ENCODE assay signal across 25 cellular contexts in the genomic region with DNA sequence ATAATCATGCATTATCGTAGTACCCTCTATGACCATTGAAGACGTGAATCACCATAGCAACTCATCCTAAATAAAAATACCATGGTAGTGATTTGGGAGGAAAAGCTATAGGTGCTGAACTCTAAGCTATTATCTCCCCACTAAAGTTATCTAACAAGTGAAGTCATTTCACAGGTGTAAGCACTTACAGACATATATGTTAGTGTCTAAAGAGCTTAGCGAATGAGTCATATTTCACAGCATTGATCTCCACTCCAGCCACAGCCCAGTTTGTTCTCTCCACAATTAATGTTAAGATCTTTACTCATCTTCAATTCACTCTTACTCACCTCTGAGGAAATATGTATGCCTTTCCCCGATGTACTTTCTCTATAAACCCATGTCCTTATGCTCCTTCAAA. TPM values are rescaled to one million over a fixed set of nuclear protein-coding genes. Genes with fewer than 3 reads are reported as not detected.
A peak's percentile ranks its signal among the peaks of the same experiment; 100 is the strongest.
DNase-seq lines count a peak whose midpoint lies in the region; ATAC-seq, FAIRE-seq and TF ChIP-seq lines count a peak whose summit lies in the region.
"Had no signal": no experiment of that assay in that cellular context is flagged by ENCODE, and none has a peak within 500 bp of the region (broad histone marks: within the 10 kb centered on the region; RNA-seq: fewer than 3 reads in every experiment).

No MANE protein-coding gene starts in this region.

- DNase-seq in DMS53 (lab: John Stamatoyannopoulos, UW): peak; percentile 8
- no peak for DNase-seq in DMS53 treated with DMSO at 0.1 percent for 48 hours (lab: John Stamatoyannopoulos, UW; ENCODE audit: unreplicated experiment)
- peak; percentile 0 for DNase-seq in SW480 (ENCODE audit: low spot score)
- peak; percentile 22 for DNase-seq in epithelial cell of prostate (ENCODE audit: low read depth, low spot score)
- DNase-seq in mucosa of descending colon: no peak
- DNase-seq in kidney: no peak
- no peak for DNase-seq in sigmoid colon
- DNase-seq in activated T-cell treated with anti-CD3 and anti-CD28 coated beads, Interleukin-2, amount 50 U/mL, for 24 hours: no peak
- DNase-seq: BE2C; CD8-positive, alpha-beta memory T cell; DMS 273 treated with DMSO at 0.1 percent for 48 hours; DND-41; GM23248; H7; Kasumi-1; NCI-H1105 treated with DMSO at 0.1 percent for 48 hours; NCI-H146; NCI-H1930; NCI-H2107; NCI-H774; Right ventricle myocardium superior had no signal

- no peak for TF ChIP-seq CTCF in mucosa of descending colon (IDR thresholded peaks at IDR 0.05)
- TF ChIP-seq CTCF in kidney (IDR thresholded peaks at IDR 0.05; ENCODE audit: borderline replicate concordance, extremely low read depth, insufficient read depth): no peak
- TF ChIP-seq CTCF in sigmoid colon (IDR thresholded peaks at IDR 0.05): no peak

- H3K27ac ChIP-seq in epithelial cell of prostate: no peak overlapping the region
- no peak overlapping the region for H3K27ac ChIP-seq in kidney (ENCODE audit: low read depth in 2 of 2, low read length in 2 of 2)
- no peak overlapping the region for H3K27ac ChIP-seq in sigmoid colon
- H3K27ac ChIP-seq: 22Rv1, GM23248, SJSA1 had no signal

- no peak overlapping the region for H3K27ac Mint-ChIP-seq in activated T-cell treated with anti-CD3 and anti-CD28 coated beads, Interleukin-2, amount 50 U/mL, for 24 hours
- H3K27ac Mint-ChIP-seq: CD14-positive monocyte; CD8-positive, alpha-beta memory T cell had no signal

- H3K9me3 Mint-ChIP-seq in activated T-cell treated with anti-CD3 and anti-CD28 coated beads, Interleukin-2, amount 50 U/mL, for 24 hours: peaks cover 3% of the 10 kb centered on the region

- intact Hi-C loops in mucosa of descending colon (cut with DNase I, micrococcal nuclease) (no loop called here), kidney (cut with DNase I) (no loop called here), sigmoid colon (cut with DNase I) (no loop called here)

- 93 to 94% methylated on average over 4 of the region's 4 CpGs for WGBS in sigmoid colon, 2 donors

- H3K4me1 Mint-ChIP-seq in activated T-cell treated with anti-CD3 and anti-CD28 coated beads, Interleukin-2, amount 50 U/mL, for 24 hours (ENCODE audit: low read depth): no peaks in the 10 kb centered on the region
- H3K4me1 Mint-ChIP-seq: CD14-positive monocyte; CD8-positive, alpha-beta memory T cell had no signal

- no peak for TF ChIP-seq POLR2A in sigmoid colon (IDR thresholded peaks at IDR 0.05)

- FAIRE-seq in kidney (lab: Jason Lieb, UNC): no peak

- H3K36me3 ChIP-seq in mucosa of descending colon (ENCODE audit: low read depth) (no peaks in the 10 kb centered on the region), kidney (ENCODE audit: control insufficient read depth in 1 of 2, insufficient read depth in 2 of 2, low read length in 2 of 2) (no peaks in the 10 kb centered on the region), sigmoid colon (no peaks in the 10 kb centered on the region)
- H3K36me3 ChIP-seq: BE2C, SJSA1 had no signal

- peak; percentile 49 for ATAC-seq in mucosa of descending colon

- TF ChIP-seq EP300 in sigmoid colon (IDR thresholded peaks at IDR 0.05): no peak

- H3K4me3 ChIP-seq in mucosa of descending colon (no peak overlapping the region), kidney (ENCODE audit: low read length in 2 of 2) (no peak overlapping the region), sigmoid colon (no peak overlapping the region)
- H3K4me3 ChIP-seq: GM23248, SJSA1 had no signal

- H3K9me3 ChIP-seq in mucosa of descending colon (no peaks in the 10 kb centered on the region), kidney (ENCODE audit: control insufficient read depth in 1 of 2, low read length in 2 of 2) (no peaks in the 10 kb centered on the region), sigmoid colon (no peaks in the 10 kb centered on the region)
- H3K9me3 ChIP-seq: BE2C, SJSA1 had no signal

- H3K36me3 Mint-ChIP-seq in activated T-cell treated with anti-CD3 and anti-CD28 coated beads, Interleukin-2, amount 50 U/mL, for 24 hours (ENCODE audit: low read depth): no peaks in the 10 kb centered on the region
- H3K36me3 Mint-ChIP-seq: CD14-positive monocyte; CD8-positive, alpha-beta memory T cell had no signal

- no peaks in the 10 kb centered on the region for H3K27me3 Mint-ChIP-seq in activated T-cell treated with anti-CD3 and anti-CD28 coated beads, Interleukin-2, amount 50 U/mL, for 24 hours
- H3K27me3 Mint-ChIP-seq: CD8-positive, alpha-beta memory T cell had no signal

- no peak overlapping the region for H3K9ac ChIP-seq in kidney (ENCODE audit: low read length in 2 of 2)
- H3K9ac ChIP-seq: GM23248 had no signal

- H3K4me3 Mint-ChIP-seq in activated T-cell treated with anti-CD3 and anti-CD28 coated beads, Interleukin-2, amount 50 U/mL, for 24 hours: no peak overlapping the region
- H3K4me3 Mint-ChIP-seq: CD14-positive monocyte; CD8-positive, alpha-beta memory T cell had no signal

- H3K4me1 ChIP-seq in mucosa of descending colon (ENCODE audit: low read depth) (no peaks in the 10 kb centered on the region), kidney (ENCODE audit: control insufficient read depth in 1 of 2, insufficient read depth in 1 of 2, low read depth in 1 of 2, low read length in 2 of 2) (no peaks in the 10 kb centered on the region), sigmoid colon (no peaks in the 10 kb centered on the region)
- H3K4me1 ChIP-seq: BE2C, SJSA1 had no signal

- no peaks in the 10 kb centered on the region for H3K27me3 ChIP-seq in sigmoid colon
- H3K27me3 ChIP-seq: BE2C, SJSA1 had no signal

RNA-seq across cellular contexts. Expression of gene DCAF8L1, which starts 57.0 kb away (rescaled TPM):
- total RNA-seq in mucosa of descending colon: not detected
- not detected for total RNA-seq in kidney
- not detected for polyA plus RNA-seq in kidney (ENCODE audit: insufficient read depth, low read depth, low replicate concordance)
- total RNA-seq in sigmoid colon: not detected
- polyA plus RNA-seq in sigmoid colon: not detected
- total RNA-seq: CD8-positive, alpha-beta memory T cell; GM23248; H7; M059J; Right ventricle myocardium superior; SJSA1 had no signal
- polyA plus RNA-seq: CD14-positive monocyte; CD8-positive, alpha-beta memory T cell; GM23248 had no signal

Comparison
In these comparisons a context has a peak if more than half of its experiments do, and no peak if none do; other contexts are left out.
1. DNase-seq: peak in DMS53 (single experiment), SW480 (single experiment) and epithelial cell of prostate (single experiment); none in DMS53 treated with DMSO at 0.1 percent for 48 hours (single experiment), mucosa of descending colon (0 of 3), kidney (single experiment), sigmoid colon (single experiment) and activated T-cell treated with anti-CD3 and anti-CD28 coated beads, Interleukin-2, amount 50 U/mL, for 24 hours (single experiment).